ENCODE assay signal across 8 cellular contexts in genomic region chr14:57692671-57693070, GRCh38.
DNase-seq lines count a peak whose midpoint lies in the region; ATAC-seq and TF ChIP-seq lines count a peak whose summit lies in the region.

No MANE protein-coding gene starts in this region.

- no peak for ATAC-seq in activated CD8-positive, alpha-beta T cell treated with anti-CD3 and anti-CD28 coated beads for 36 hours
- ATAC-seq in activated CD8-positive, alpha-beta T cell treated with anti-CD3 and anti-CD28 coated beads, Interleukin-2, amount 10 ng/mL, durations not matched to agents 7 days and 5 days: no peak
- ATAC-seq in HG03196 (IDR thresholded peaks at IDR 0.05; ENCODE audit: unreplicated experiment) (no peak), HG02798 (IDR thresholded peaks at IDR 0.05; ENCODE audit: poor library complexity, unreplicated experiment) (no peak)

- CTCF ChIA-PET in activated CD8-positive, alpha-beta T cell treated with anti-CD3 and anti-CD28 coated beads for 36 hours (lab: Charles Lee): interaction anchor here (1.0 to 1.4 kb wide), 3 partner anchors 10 to 35 kb away, joined by 3 read pairs; no protein-coding TSS in a partner anchor
- CTCF ChIA-PET in activated CD8-positive, alpha-beta T cell treated with anti-CD3 and anti-CD28 coated beads, Interleukin-2, amount 10 ng/mL, durations not matched to agents 7 days and 5 days (lab: Charles Lee): interaction anchor here (0.7 to 1.6 kb wide), 4 partner anchors 8 to 381 kb away, joined by 3 to 7 read pairs (median 4); no protein-coding TSS in a partner anchor

- no peaks in the 10 kb centered on the region for H3K36me3 Mint-ChIP-seq in activated CD8-positive, alpha-beta T cell treated with anti-CD3 and anti-CD28 coated beads for 36 hours (ENCODE audit: low read depth)
- no peaks in the 10 kb centered on the region for H3K36me3 Mint-ChIP-seq in activated CD8-positive, alpha-beta T cell treated with anti-CD3 and anti-CD28 coated beads, Interleukin-2, amount 10 ng/mL, durations not matched to agents 7 days and 5 days (ENCODE audit: low read depth)

- H3K9me3 Mint-ChIP-seq in activated CD8-positive, alpha-beta T cell treated with anti-CD3 and anti-CD28 coated beads for 36 hours: peaks cover 1% of the 10 kb centered on the region
- no peaks in the 10 kb centered on the region for H3K9me3 Mint-ChIP-seq in activated CD8-positive, alpha-beta T cell treated with anti-CD3 and anti-CD28 coated beads, Interleukin-2, amount 10 ng/mL, durations not matched to agents 7 days and 5 days (ENCODE audit: insufficient read depth)

- peak; percentile 22 for TF ChIP-seq CTCF in activated CD8-positive, alpha-beta T cell treated with anti-CD3 and anti-CD28 coated beads for 36 hours (IDR thresholded peaks at IDR 0.05)
- TF ChIP-seq CTCF in epithelial cell of esophagus (IDR thresholded peaks at IDR 0.05; ENCODE audit: insufficient read depth, low read depth, low read length, missing control alignments): peak; percentile 63

- intact Hi-C loops in activated CD8-positive, alpha-beta T cell treated with anti-CD3 and anti-CD28 coated beads for 36 hours (cut with micrococcal nuclease): no loop called here

- POLR2A ChIA-PET in activated CD8-positive, alpha-beta T cell treated with anti-CD3 and anti-CD28 coated beads for 36 hours (lab: Charles Lee): interaction anchor here (0.7 kb wide), 1 partner anchor 53 kb away, joined by 3 read pairs; no protein-coding TSS in a partner anchor
- POLR2A ChIA-PET in activated CD8-positive, alpha-beta T cell treated with anti-CD3 and anti-CD28 coated beads, Interleukin-2, amount 10 ng/mL, durations not matched to agents 7 days and 5 days (lab: Charles Lee): no interaction called here

- H3K27ac Mint-ChIP-seq in activated CD8-positive, alpha-beta T cell treated with anti-CD3 and anti-CD28 coated beads for 36 hours: no peak overlapping the region
- no peak overlapping the region for H3K27ac Mint-ChIP-seq in activated CD8-positive, alpha-beta T cell treated with anti-CD3 and anti-CD28 coated beads, Interleukin-2, amount 10 ng/mL, durations not matched to agents 7 days and 5 days

- no peak overlapping the region for H3K4me3 Mint-ChIP-seq in activated CD8-positive, alpha-beta T cell treated with anti-CD3 and anti-CD28 coated beads for 36 hours
- H3K4me3 Mint-ChIP-seq in activated CD8-positive, alpha-beta T cell treated with anti-CD3 and anti-CD28 coated beads, Interleukin-2, amount 10 ng/mL, durations not matched to agents 7 days and 5 days: no peak overlapping the region

- no peak overlapping the region for H3K4me3 ChIP-seq in epithelial cell of esophagus (ENCODE audit: low read length)

- H3K4me1 Mint-ChIP-seq in activated CD8-positive, alpha-beta T cell treated with anti-CD3 and anti-CD28 coated beads for 36 hours (ENCODE audit: low read depth): no peaks in the 10 kb centered on the region
- no peaks in the 10 kb centered on the region for H3K4me1 Mint-ChIP-seq in activated CD8-positive, alpha-beta T cell treated with anti-CD3 and anti-CD28 coated beads, Interleukin-2, amount 10 ng/mL, durations not matched to agents 7 days and 5 days (ENCODE audit: low read depth)

- peaks cover 3% of the 10 kb centered on the region for H3K27me3 Mint-ChIP-seq in activated CD8-positive, alpha-beta T cell treated with anti-CD3 and anti-CD28 coated beads for 36 hours
- no peaks in the 10 kb centered on the region for H3K27me3 Mint-ChIP-seq in activated CD8-positive, alpha-beta T cell treated with anti-CD3 and anti-CD28 coated beads, Interleukin-2, amount 10 ng/mL, durations not matched to agents 7 days and 5 days (ENCODE audit: low read depth)

- no peak for DNase-seq in activated CD8-positive, alpha-beta T cell treated with anti-CD3 and anti-CD28 coated beads for 36 hours
- DNase-seq in activated CD8-positive, alpha-beta T cell treated with anti-CD3 and anti-CD28 coated beads, Interleukin-2, amount 10 ng/mL, durations not matched to agents 7 days and 5 days: no peak
- DNase-seq in NCI-H460 (ENCODE audit: extremely low read depth, low read depth) (peak; percentile 33), epithelial cell of esophagus (ENCODE audit: low read depth) (peak; percentile 80), stromal cell of bone marrow (ENCODE audit: low read depth) (peak; percentile 34)
- no peak for DNase-seq in stimulated activated CD4-positive, alpha-beta T cell treated with anti-CD3 and anti-CD28 coated beads, Interleukin-15, amount 100 ng/mL, for 24 hours

Comparison
In these comparisons a context has a peak if more than half of its experiments do, and no peak if none do; other contexts are left out.
1. DNase-seq: peak in NCI-H460 (single experiment), epithelial cell of esophagus (single experiment) and stromal cell of bone marrow (single experiment); none in activated CD8-positive, alpha-beta T cell treated with anti-CD3 and anti-CD28 coated beads for 36 hours (single experiment), activated CD8-positive, alpha-beta T cell treated with anti-CD3 and anti-CD28 coated beads, Interleukin-2, amount 10 ng/mL, durations not matched to agents 7 days and 5 days (single experiment) and stimulated activated CD4-positive, alpha-beta T cell treated with anti-CD3 and anti-CD28 coated beads, Interleukin-15, amount 100 ng/mL, for 24 hours (single experiment).